In the genomic region with DNA sequence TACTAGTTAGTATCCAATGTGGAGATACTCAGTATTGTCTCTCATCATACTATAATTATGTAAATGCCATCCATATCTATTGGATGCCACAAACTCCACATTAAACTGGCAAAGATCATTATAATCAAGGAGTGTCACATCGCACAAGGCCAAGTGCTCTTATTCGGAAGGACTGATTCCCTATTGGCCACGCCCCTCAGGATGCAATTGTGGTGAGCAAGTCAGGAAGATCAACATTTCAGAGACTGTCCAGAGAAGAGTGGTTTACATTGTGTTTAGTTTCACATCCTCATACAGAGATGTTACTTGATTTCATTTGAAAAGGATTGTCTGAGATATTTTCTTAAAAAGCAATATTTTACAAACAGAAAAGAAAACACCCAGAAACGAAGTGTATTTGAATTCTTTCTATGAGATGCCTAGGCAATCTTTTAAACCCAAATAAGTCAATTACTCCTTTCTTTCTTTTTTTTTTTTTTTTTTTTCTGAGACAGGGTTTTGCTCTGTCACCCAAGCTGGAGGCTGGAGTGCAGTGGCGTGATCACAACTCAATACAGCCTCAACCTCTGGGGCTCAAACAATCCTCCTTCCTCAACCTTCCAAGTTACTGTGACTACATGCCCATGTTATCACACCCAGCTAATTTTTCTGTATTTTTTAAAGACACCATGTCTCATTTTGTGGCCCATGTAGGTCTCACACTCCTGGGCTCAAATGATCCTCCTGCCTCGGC, we compare ENCODE assay signal across 10 cellular contexts.
A peak's percentile ranks its signal among the peaks of the same experiment; 100 is the strongest.
DNase-seq lines count a peak whose midpoint lies in the region; ATAC-seq, FAIRE-seq and TF ChIP-seq lines count a peak whose summit lies in the region.
"Had no signal": no experiment of that assay in that cellular context is flagged by ENCODE, and none has a peak within 500 bp of the region (broad histone marks: within the 10 kb centered on the region; RNA-seq: fewer than 3 reads in every experiment).

No MANE protein-coding gene starts in this region.

- no peak for FAIRE-seq in D721Med (lab: Jason Lieb, UNC)

- TF ChIP-seq POLR2A in stomach (IDR thresholded peaks at IDR 0.05) (no peak), suprapubic skin (IDR thresholded peaks at IDR 0.05) (no peak)

- H3K14ac ChIP-seq in mesenchymal stem cell (ENCODE audit: low read length in 2 of 2): no peak overlapping the region

- no peaks in the 10 kb centered on the region for H3F3A ChIP-seq in PC-3 (ENCODE audit: low read length, unreplicated experiment)

- H3K27ac ChIP-seq in PC-3 (ENCODE audit: low read length) (no peak overlapping the region), mesenchymal stem cell (ENCODE audit: low read length, poor library complexity, severe bottlenecking) (no peak overlapping the region), stomach (no peak overlapping the region), suprapubic skin (no peak overlapping the region)
- H3K27ac ChIP-seq: Peyer's patch had no signal

- H3K79me1 ChIP-seq in mesenchymal stem cell (replicated peaks; ENCODE audit: low read length, poor library complexity, severe bottlenecking): peaks cover 13% of the 10 kb centered on the region

- no peaks in the 10 kb centered on the region for H3K9me3 ChIP-seq in PC-3 (ENCODE audit: low read length)
- H3K9me3 ChIP-seq in mesenchymal stem cell (ENCODE audit: control insufficient read depth, low read length): no peaks in the 10 kb centered on the region
- no peaks in the 10 kb centered on the region for H3K9me3 ChIP-seq in stomach
- H3K9me3 ChIP-seq in suprapubic skin: no peaks in the 10 kb centered on the region
- H3K9me3 ChIP-seq: Peyer's patch had no signal

- POLR2A ChIA-PET in PC-3 (lab: Charles Lee; ENCODE audit: unreplicated experiment): interaction anchor here (0.7 kb wide), 1 partner anchor 368 kb away, joined by 3 read pairs; no protein-coding TSS in a partner anchor

- H2BK15ac ChIP-seq in mesenchymal stem cell (ENCODE audit: low read depth, poor library complexity, severe bottlenecking): peak overlapping the region; percentile 67

- H2BK120ac ChIP-seq in mesenchymal stem cell (ENCODE audit: low read depth, low read length): peak overlapping the region; percentile 61

- peak overlapping the region; percentile 86 for H4K91ac ChIP-seq in mesenchymal stem cell (ENCODE audit: low read length)

- no peaks in the 10 kb centered on the region for H3K27me3 ChIP-seq in PC-3 (ENCODE audit: low read length)
- no peaks in the 10 kb centered on the region for H3K27me3 ChIP-seq in mesenchymal stem cell (ENCODE audit: control insufficient read depth in 1 of 2, insufficient read depth in 1 of 2, low read length in 2 of 2)
- no peaks in the 10 kb centered on the region for H3K27me3 ChIP-seq in stomach
- no peaks in the 10 kb centered on the region for H3K27me3 ChIP-seq in suprapubic skin
- H3K27me3 ChIP-seq: Peyer's patch had no signal

- H3K23ac ChIP-seq in mesenchymal stem cell (ENCODE audit: low read length in 2 of 2): no peak overlapping the region

- peak overlapping the region in 1 of 2 experiments; percentile 9 for H2BK12ac ChIP-seq in mesenchymal stem cell (ENCODE audit: low read length in 2 of 2)

- H4K8ac ChIP-seq in mesenchymal stem cell (ENCODE audit: low read length): peak overlapping the region; percentile 15

- H3K4ac ChIP-seq in mesenchymal stem cell (ENCODE audit: low read depth in 1 of 2, low read length in 2 of 2): peak overlapping the region; percentile 34 to 51

- peaks cover 7% of the 10 kb centered on the region for H3K4me1 ChIP-seq in PC-3 (ENCODE audit: insufficient read depth, low read length)
- no peaks in the 10 kb centered on the region for H3K4me1 ChIP-seq in mesenchymal stem cell (ENCODE audit: control insufficient read depth, insufficient read depth, low read depth, low read length)
- no peaks in the 10 kb centered on the region for H3K4me1 ChIP-seq in stomach
- H3K4me1 ChIP-seq in suprapubic skin: no peaks in the 10 kb centered on the region
- H3K4me1 ChIP-seq: Peyer's patch had no signal

- 39% methylated on average over 6 of the region's 6 CpGs for WGBS in mesenchymal stem cell
- 81 to 88% (median 82%) methylated on average over 6 of the region's 6 CpGs for WGBS in stomach, 5 donors
- WGBS in suprapubic skin: 87% methylated on average over 6 of the region's 6 CpGs

- intact Hi-C loops in PC-3 (cut with micrococcal nuclease): no loop called here
- intact Hi-C loops in stomach (cut with DNase I; ENCODE audit: low total_unique reads): no loop called here

- no TSS peak for BruUV-seq in PC-3 (replicated peaks; lab: Mats Ljungman, UMichigan)

- ATAC-seq in GM18867 (IDR thresholded peaks at IDR 0.05; ENCODE audit: unreplicated experiment) (peak; percentile 82), HG02870 (IDR thresholded peaks at IDR 0.05; ENCODE audit: unreplicated experiment) (peak; percentile 67), PC-3 (peak; percentile 76)

- H3K79me2 ChIP-seq in PC-3 (ENCODE audit: low read length): no peaks in the 10 kb centered on the region

- H3K9ac ChIP-seq in PC-3 (ENCODE audit: low read length) (no peak overlapping the region), mesenchymal stem cell (ENCODE audit: low read length) (no peak overlapping the region)

- peak overlapping the region; percentile 54 to 98 for H3K18ac ChIP-seq in mesenchymal stem cell (ENCODE audit: low read depth in 1 of 2, low read length in 2 of 2)

- H2AK5ac ChIP-seq in mesenchymal stem cell (ENCODE audit: low read length, severe bottlenecking): no peak overlapping the region

- H3K36me3 ChIP-seq in PC-3 (ENCODE audit: low read depth, low read length) (no peaks in the 10 kb centered on the region), mesenchymal stem cell (ENCODE audit: control insufficient read depth in 1 of 2, insufficient read depth in 2 of 2, low read depth in 1 of 2, low read length in 2 of 2) (no peaks in the 10 kb centered on the region), stomach (no peaks in the 10 kb centered on the region), suprapubic skin (no peaks in the 10 kb centered on the region)
- H3K36me3 ChIP-seq: Peyer's patch had no signal

- H3K9me2 ChIP-seq in PC-3 (replicated peaks; ENCODE audit: low read length): no peaks in the 10 kb centered on the region

- H3K4me3 ChIP-seq in PC-3 (ENCODE audit: low read length) (no peak overlapping the region), mesenchymal stem cell (ENCODE audit: insufficient read depth in 1 of 2, low read depth in 1 of 2, low read length in 2 of 2) (no peak overlapping the region), stomach (no peak overlapping the region), suprapubic skin (no peak overlapping the region)
- H3K4me3 ChIP-seq: Peyer's patch had no signal

- TF ChIP-seq CTCF in PC-3 (conservative IDR thresholded peaks at IDR 0.05; ENCODE audit: low read depth, low read length) (no peak), stomach (IDR thresholded peaks at IDR 0.05) (no peak), D721Med (IDR thresholded peaks at IDR 0.05; ENCODE audit: insufficient read depth, missing control alignments) (no peak), suprapubic skin (IDR thresholded peaks at IDR 0.05) (no peak)

- CTCF ChIA-PET in PC-3 (lab: Charles Lee): no interaction called here

- H3K4me2 ChIP-seq in PC-3 (ENCODE audit: low read length) (no peak overlapping the region), mesenchymal stem cell (ENCODE audit: low read length, poor library complexity, severe bottlenecking) (no peak overlapping the region)

- peak; percentile 59 for DNase-seq in PC-3
- peak; percentile 91 for DNase-seq in mesenchymal stem cell
- DNase-seq in SK-N-DZ (ENCODE audit: low spot score): no peak
- DNase-seq in stomach: no peak
- DNase-seq in D721Med (ENCODE audit: insufficient read length, low spot score): no peak
- no peak for DNase-seq in suprapubic skin (ENCODE audit: low spot score in 2 of 2)
- DNase-seq: amniotic stem cell had no signal

- TF ChIP-seq EP300 in stomach (IDR thresholded peaks at IDR 0.05) (no peak), suprapubic skin (IDR thresholded peaks at IDR 0.05) (no peak)

- no peak overlapping the region for H2BK5ac ChIP-seq in mesenchymal stem cell (ENCODE audit: low read depth, low read length, poor library complexity, severe bottlenecking)

- no peaks in the 10 kb centered on the region for H4K20me1 ChIP-seq in PC-3 (ENCODE audit: low read length)

- H2AFZ ChIP-seq in PC-3 (ENCODE audit: low read length): no peak overlapping the region
- no peak overlapping the region for H2AFZ ChIP-seq in mesenchymal stem cell (ENCODE audit: low read depth, low read length)

Comparison
In these comparisons a context has a peak if more than half of its experiments do, and no peak if none do; other contexts are left out.
1. DNase-seq: peak in PC-3 (single experiment) and mesenchymal stem cell (single experiment); none in SK-N-DZ (single experiment), stomach (single experiment), D721Med (single experiment) and suprapubic skin (0 of 2).
2. Peak in every context shown above with its lines, with median percentiles within 50 percentile points of each other: ATAC-seq.